19 cellular contexts compared by ENCODE assay signal in genomic region chr9:78406146-78406545, GRCh38.
"Had no signal": no experiment of that assay in that cellular context is flagged by ENCODE, and none has a peak within 500 bp of the region (broad histone marks: within the 10 kb centered on the region; RNA-seq: fewer than 3 reads in every experiment).

No MANE protein-coding gene starts in this region.

- H3K4me1 ChIP-seq: heart right ventricle, left lung, psoas muscle, suprapubic skin had no signal

- H3K9me3 Mint-ChIP-seq: activated naive CD4-positive, alpha-beta T cell treated with anti-CD3 and anti-CD28 coated beads, Interleukin-2, amount 50 U/mL, for 72 hours; activated T-cell treated with anti-CD3 and anti-CD28 coated beads, Interleukin-2, amount 50 U/mL, for 24 hours; memory B cell; natural killer cell; T-helper 2 cell treated with Interferon-gamma antibody and Interleukin-4, amounts not matched to agents 5 μg/mL and 100 μg/mL, for 36 hours; type B pancreatic cell had no signal

- H3K36me3 ChIP-seq: cardiac muscle cell, heart right ventricle, left lung, suprapubic skin had no signal

- H3K27ac ChIP-seq: cardiac muscle cell, heart right ventricle, left lung, psoas muscle, suprapubic skin had no signal

- H3K4me3 Mint-ChIP-seq: activated CD8-positive, alpha-beta memory T cell treated with anti-CD3 and anti-CD28 coated beads, Interleukin-2, amount 10 ng/mL, durations not matched to agents 7 days and 5 days; activated T-cell treated with anti-CD3 and anti-CD28 coated beads, Interleukin-2, amount 50 U/mL, for 24 hours; memory B cell; natural killer cell; T-helper 2 cell treated with Interferon-gamma antibody and Interleukin-4, amounts not matched to agents 5 μg/mL and 100 μg/mL, for 36 hours; type B pancreatic cell had no signal

- H3K27me3 Mint-ChIP-seq: memory B cell, type B pancreatic cell had no signal

- DNase-seq: activated CD4-positive, alpha-beta T cell treated with anti-CD3 and anti-CD28 coated beads, Interleukin-2, amount 50 U/mL, for 4 hours; activated CD4-positive, CD25-positive, alpha-beta regulatory T cell treated with anti-CD3 and anti-CD28 coated beads, Interleukin-2, amount 50 U/mL, for 72 hours; activated CD8-positive, alpha-beta memory T cell treated with anti-CD3 and anti-CD28 coated beads, Interleukin-2, amount 10 ng/mL, durations not matched to agents 7 days and 5 days; activated effector memory CD4-positive, alpha-beta T cell treated with anti-CD3 and anti-CD28 coated beads, Interleukin-2, amount 50 U/mL, for 16 hours; activated T-cell treated with anti-CD3 and anti-CD28 coated beads, Interleukin-2, amount 50 U/mL, for 24 hours; aorta; heart right ventricle; natural killer cell; psoas muscle; stimulated activated CD4-positive, alpha-beta T cell treated with anti-CD3 and anti-CD28 coated beads, Interleukin-12 subunit alpha, Interleukin-12 subunit beta, amount 100 ng/mL, for 4 hours; stimulated activated naive CD4-positive, alpha-beta T cell treated with Interleukin-2 at 50 U/mL for 16 hours had no signal

- H3K36me3 Mint-ChIP-seq: activated CD8-positive, alpha-beta memory T cell treated with anti-CD3 and anti-CD28 coated beads, Interleukin-2, amount 10 ng/mL, durations not matched to agents 7 days and 5 days; activated naive CD4-positive, alpha-beta T cell treated with anti-CD3 and anti-CD28 coated beads, Interleukin-2, amount 50 U/mL, for 72 hours; memory B cell; natural killer cell; type B pancreatic cell had no signal

- ATAC-seq: activated CD8-positive, alpha-beta memory T cell treated with anti-CD3 and anti-CD28 coated beads, Interleukin-2, amount 10 ng/mL, durations not matched to agents 7 days and 5 days; activated naive CD4-positive, alpha-beta T cell treated with anti-CD3 and anti-CD28 coated beads, Interleukin-2, amount 50 U/mL, for 72 hours; heart right ventricle; natural killer cell; psoas muscle; sciatic nerve had no signal

- H3K4me1 Mint-ChIP-seq: activated CD8-positive, alpha-beta memory T cell treated with anti-CD3 and anti-CD28 coated beads, Interleukin-2, amount 10 ng/mL, durations not matched to agents 7 days and 5 days; memory B cell; natural killer cell had no signal

- H3K4me3 ChIP-seq: cardiac muscle cell, heart right ventricle, left lung, psoas muscle, suprapubic skin had no signal

- H3K27me3 ChIP-seq: cardiac muscle cell, left lung had no signal

- H3K27ac Mint-ChIP-seq: activated CD8-positive, alpha-beta memory T cell treated with anti-CD3 and anti-CD28 coated beads, Interleukin-2, amount 10 ng/mL, durations not matched to agents 7 days and 5 days; activated naive CD4-positive, alpha-beta T cell treated with anti-CD3 and anti-CD28 coated beads, Interleukin-2, amount 50 U/mL, for 72 hours; activated T-cell treated with anti-CD3 and anti-CD28 coated beads, Interleukin-2, amount 50 U/mL, for 24 hours; memory B cell; natural killer cell; T-helper 2 cell treated with Interferon-gamma antibody and Interleukin-4, amounts not matched to agents 5 μg/mL and 100 μg/mL, for 36 hours; type B pancreatic cell had no signal
